In genomic region chr18:46338213-46338612, GRCh38 we compare ENCODE assay signal across 12 cellular contexts.
DNase-seq lines count a peak whose midpoint lies in the region; ATAC-seq and TF ChIP-seq lines count a peak whose summit lies in the region.
"Had no signal": no experiment of that assay in that cellular context is flagged by ENCODE, and none has a peak within 500 bp of the region (broad histone marks: within the 10 kb centered on the region; RNA-seq: fewer than 3 reads in every experiment).

No MANE protein-coding gene starts in this region.

- peak overlapping the region; percentile 93 to 100 (median 96) for H3K4me3 Mint-ChIP-seq in immature natural killer cell

- intact Hi-C loops in upper lobe of right lung (cut with DNase I): no loop called here

- WGBS in SK-N-SH (ENCODE audit: low lambda C conversion rate): 68% methylated on average over 2 of the region's 2 CpGs

- H3F3A ChIP-seq in SK-N-SH (replicated peaks; ENCODE audit: insufficient read depth): no peaks in the 10 kb centered on the region

- H3K9ac ChIP-seq in SK-N-SH: no peak overlapping the region

- H3K4me1 ChIP-seq in SK-N-SH (ENCODE audit: control insufficient read depth in 1 of 2, insufficient read depth in 2 of 2, low read depth in 1 of 2, low read length in 1 of 2) (peaks cover 11 to 40% of the 10 kb centered on the region in 2 experiments; a peak in 3 of 4 replicates), upper lobe of right lung (peaks cover 13% of the 10 kb centered on the region)

- H3K9me3 ChIP-seq in SK-N-SH (no peaks in the 10 kb centered on the region), upper lobe of right lung (no peaks in the 10 kb centered on the region)
- H3K9me3 ChIP-seq: heart right ventricle had no signal

- peaks cover 90 to 91% of the 10 kb centered on the region in 2 donors for H3K4me1 Mint-ChIP-seq in immature natural killer cell

- H3K36me3 ChIP-seq in SK-N-SH (replicated peaks in 1 of 2; ENCODE audit: control insufficient read depth in 1 of 2, insufficient read depth in 2 of 2, low read length in 1 of 2): no peaks in the 10 kb centered on the region
- H3K36me3 ChIP-seq in upper lobe of right lung: no peaks in the 10 kb centered on the region
- H3K36me3 ChIP-seq: heart right ventricle had no signal

- no peak for TF ChIP-seq CTCF in SK-N-SH (IDR thresholded peaks at IDR 0.05)
- no peak for TF ChIP-seq CTCF in upper lobe of right lung (IDR thresholded peaks at IDR 0.05)

- peaks cover 2% of the 10 kb centered on the region; the same call in 1 of the 2 replicates for H3K27me3 ChIP-seq in SK-N-SH (ENCODE audit: insufficient read depth)
- H3K27me3 ChIP-seq in upper lobe of right lung: peaks cover 21% of the 10 kb centered on the region

- TF ChIP-seq EP300 in SK-N-SH (IDR thresholded peaks at IDR 0.05; ENCODE audit: borderline replicate concordance in 1 of 2, low read depth in 1 of 2, low read length in 1 of 2): peak in 1 of 2 experiments; percentile 52; a peak in 1 of 4 replicates

- no peaks in the 10 kb centered on the region for H3K9me2 ChIP-seq in SK-N-SH

- ATAC-seq in SK-N-SH treated with all-trans-retinoic acid at 6 μM for 48 hours (no peak), upper lobe of right lung (no peak), GM18858 (IDR thresholded peaks at IDR 0.05; ENCODE audit: unreplicated experiment) (no peak)
- no peak for ATAC-seq in activated naive CD4-positive, alpha-beta T cell treated with anti-CD3 and anti-CD28 coated beads, Interleukin-2, amount 50 U/mL, for 72 hours
- ATAC-seq: heart right ventricle had no signal

- H2AFZ ChIP-seq in SK-N-SH (ENCODE audit: low read depth): no peak overlapping the region

- CTCF ChIA-PET in SK-N-SH (lab: Yijun Ruan, JAX): interaction anchor here (1.0 to 2.5 kb wide), 8 partner anchors 9 to 320 kb away, joined by 3 to 11 read pairs (median 5); no protein-coding TSS in a partner anchor

- peaks cover 0 to 5% (median 0%) of the 10 kb centered on the region in 3 donors for H3K36me3 Mint-ChIP-seq in immature natural killer cell
- H3K36me3 Mint-ChIP-seq in activated naive CD4-positive, alpha-beta T cell treated with anti-CD3 and anti-CD28 coated beads, Interleukin-2, amount 50 U/mL, for 72 hours: peaks cover 7% of the 10 kb centered on the region in 2 donors

- H3K4me3 ChIP-seq in SK-N-SH (ENCODE audit: low read depth in 2 of 2, low read length in 1 of 2) (no peak overlapping the region), upper lobe of right lung (no peak overlapping the region)
- H3K4me3 ChIP-seq: heart right ventricle had no signal

- peak overlapping the region; percentile 91 to 97 (median 94) for H3K27ac Mint-ChIP-seq in immature natural killer cell
- H3K27ac Mint-ChIP-seq in activated naive CD4-positive, alpha-beta T cell treated with anti-CD3 and anti-CD28 coated beads, Interleukin-2, amount 50 U/mL, for 72 hours: no peak overlapping the region

- H4K20me1 ChIP-seq in SK-N-SH (ENCODE audit: insufficient read depth): no peaks in the 10 kb centered on the region

- DNase-seq in SK-N-SH (peak; percentile 80), NCI-H524 treated with DMSO at 0.1 percent for 48 hours (lab: John Stamatoyannopoulos, UW) (peak; percentile 52), immature natural killer cell (no peak), upper lobe of right lung (peak; percentile 3), HK-2 (ENCODE audit: unreplicated experiment) (no peak)
- DNase-seq in activated naive CD4-positive, alpha-beta T cell treated with anti-CD3 and anti-CD28 coated beads, Interleukin-2, amount 50 U/mL, for 72 hours (ENCODE audit: low spot score in 2 of 2): no peak
- DNase-seq: activated CD8-positive, alpha-beta memory T cell treated with anti-CD3 and anti-CD28 coated beads for 24 hours; heart right ventricle; NCI-H226; substantia nigra had no signal

- H3K27ac ChIP-seq in SK-N-SH (ENCODE audit: low read depth in 2 of 2, low read length in 1 of 2) (peak overlapping the region in 1 of 2 experiments; percentile 86; a peak in 2 of 4 replicates), upper lobe of right lung (no peak overlapping the region)

- H3K4me2 ChIP-seq in SK-N-SH: no peak overlapping the region

- POLR2A ChIA-PET in SK-N-SH (lab: Yijun Ruan, JAX): interaction anchor here (1.0 to 1.5 kb wide), 2 partner anchors 13 to 74 kb away, joined by 3 to 11 read pairs; no protein-coding TSS in a partner anchor

- H3K27me3 Mint-ChIP-seq in immature natural killer cell (ENCODE audit: low read depth in 3 of 3): peaks cover 10 to 27% (median 19%) of the 10 kb centered on the region in 3 donors

- no peaks in the 10 kb centered on the region for H3K79me2 ChIP-seq in SK-N-SH (ENCODE audit: insufficient read depth)

- H3K9me3 Mint-ChIP-seq in immature natural killer cell: no peaks in the 10 kb centered on the region
- H3K9me3 Mint-ChIP-seq in activated naive CD4-positive, alpha-beta T cell treated with anti-CD3 and anti-CD28 coated beads, Interleukin-2, amount 50 U/mL, for 72 hours: no peaks in the 10 kb centered on the region

- TF ChIP-seq RAD21 in SK-N-SH (IDR thresholded peaks at IDR 0.05; ENCODE audit: low read length): peak; percentile 12; the same call in 1 of the 2 replicates

TF ChIP-seq in SK-N-SH, 30 proteins besides CTCF, POLR2A, EP300 and RAD21:
- TF ChIP-seq GATA2 (CRISPR knock-in tag; IDR thresholded peaks at IDR 0.05): 0 out of 2 replicates have a peak, but pooled peaks have one; percentile 32
- peak; percentile 41 for TF ChIP-seq CHD2 (IDR thresholded peaks at IDR 0.05; ENCODE audit: low read length, partially characterized antibody)
- no peak for TF ChIP-seq IRF3 (IDR thresholded peaks at IDR 0.05; ENCODE audit: low read depth, low read length)
- no peak for TF ChIP-seq ELF1 (IDR thresholded peaks at IDR 0.05)
- no peak for TF ChIP-seq JUND (IDR thresholded peaks at IDR 0.05)
- no peak for TF ChIP-seq POLR2AphosphoS5 (IDR thresholded peaks at IDR 0.05; ENCODE audit: low read depth, low read length)
- TF ChIP-seq RCOR1 (IDR thresholded peaks at IDR 0.05; ENCODE audit: low read length): peak; percentile 60; the same call in 1 of the 2 replicates
- TF ChIP-seq NRF1 (IDR thresholded peaks at IDR 0.05; ENCODE audit: low read depth, low read length): no peak
- peak; percentile 61; the same call in 1 of the 2 replicates for TF ChIP-seq MXI1 (IDR thresholded peaks at IDR 0.05; ENCODE audit: low read depth, low read length)

TF ChIP-seq in SK-N-SH treated with all-trans-retinoic acid at 6 μM for 48 hours, 23 proteins besides CTCF, POLR2A, EP300 and RAD21:
- TF ChIP-seq TCF4 (CRISPR knock-in tag; IDR thresholded peaks at IDR 0.05; ENCODE audit: borderline replicate concordance): no peak

Comparison
In these comparisons a context has a peak if more than half of its experiments do, and no peak if none do; other contexts are left out.
1. DNase-seq: peak in SK-N-SH (single experiment), NCI-H524 treated with DMSO at 0.1 percent for 48 hours (single experiment) and upper lobe of right lung (single experiment); none in immature natural killer cell (0 of 3), HK-2 (single experiment) and activated naive CD4-positive, alpha-beta T cell treated with anti-CD3 and anti-CD28 coated beads, Interleukin-2, amount 50 U/mL, for 72 hours (0 of 2).
2. H3K27ac Mint-ChIP-seq: peak in immature natural killer cell (6 of 6); none in activated naive CD4-positive, alpha-beta T cell treated with anti-CD3 and anti-CD28 coated beads, Interleukin-2, amount 50 U/mL, for 72 hours (0 of 2).